ENCODE assay signal across 12 cellular contexts in genomic region chr15:77060560-77060959, GRCh38. TPM values are rescaled to one million over a fixed set of nuclear protein-coding genes. Genes with fewer than 3 reads are reported as not detected.
DNase-seq lines count a peak whose midpoint lies in the region; ATAC-seq, FAIRE-seq and TF ChIP-seq lines count a peak whose summit lies in the region.
"Had no signal": no experiment of that assay in that cellular context is flagged by ENCODE, and none has a peak within 500 bp of the region (broad histone marks: within the 10 kb centered on the region; RNA-seq: fewer than 3 reads in every experiment).

No MANE protein-coding gene starts in this region.

- H2AFZ ChIP-seq in GM12878 (ENCODE audit: control insufficient read depth, low read depth, low read length) = no peak overlapping the region

- no peaks in the 10 kb centered on the region for H3K9me3 Mint-ChIP-seq in HFFc6

- FAIRE-seq in GM12878 (lab: Jason Lieb, UNC) (no peak), frontal cortex (lab: Jason Lieb, UNC) (no peak)

- H3K4me3 ChIP-seq in GM12878 = peak overlapping the region; percentile 50
- H3K4me3 ChIP-seq in ovary = no peak overlapping the region
- H3K4me3 ChIP-seq: Peyer's patch had no signal

- CTCF ChIA-PET in GM12878 (lab: Yijun Ruan, JAX) = interaction anchor here (0.8 to 3.6 kb wide), 7 partner anchors 8 to 483 kb away, joined by 3 to 13 read pairs (median 7); no protein-coding TSS in a partner anchor

- H3K9me3 ChIP-seq in GM12878 (replicated peaks; ENCODE audit: control insufficient read depth, insufficient read depth, low read length) (no peaks in the 10 kb centered on the region), ovary (no peaks in the 10 kb centered on the region)
- H3K9me3 ChIP-seq: neutrophil, Peyer's patch had no signal

- no peak overlapping the region for H3K9ac ChIP-seq in GM12878 (ENCODE audit: control insufficient read depth, insufficient read depth, low read length)

- no peak for TF ChIP-seq POLR2A in GM12878 (IDR thresholded peaks at IDR 0.05; ENCODE audit: low read depth, low read length)
- no peak for TF ChIP-seq POLR2A in ovary (IDR thresholded peaks at IDR 0.05)

- H3K27me3 Mint-ChIP-seq in HFFc6 (ENCODE audit: insufficient read depth) = no peaks in the 10 kb centered on the region

- ATAC-seq in GM12878 (no peak), left ventricle myocardium superior (peak; percentile 90), GM19351 (IDR thresholded peaks at IDR 0.05; ENCODE audit: unreplicated experiment) (no peak)

- no peaks in the 10 kb centered on the region for H3K27me3 ChIP-seq in GM12878 (replicated peaks in 1 of 2; ENCODE audit: control insufficient read depth in 2 of 2, insufficient read depth in 2 of 2, low read length in 1 of 2)
- no peaks in the 10 kb centered on the region for H3K27me3 ChIP-seq in ovary
- H3K27me3 ChIP-seq: neutrophil, Peyer's patch had no signal

- TF ChIP-seq CTCF in HFFc6 (IDR thresholded peaks at IDR 0.05) = no peak
- no peak for TF ChIP-seq CTCF in GM12878 (IDR thresholded peaks at IDR 0.05 in 2 of 3, conservative IDR thresholded peaks at IDR 0.05 in 1 of 3; ENCODE audit: control insufficient read depth in 2 of 3, extremely low read depth in 1 of 3, insufficient read depth in 1 of 3, low read depth in 3 of 3, low read length in 3 of 3)
- TF ChIP-seq CTCF in ovary (IDR thresholded peaks at IDR 0.05) = no peak

- in situ Hi-C loops in GM12878 (cut with MboI) = no loop called here

- BruUV-seq in GM12878 (replicated peaks; lab: Mats Ljungman, UMichigan) = no TSS peak

- SMC1A ChIA-PET in GM12878 (lab: Charles Lee; ENCODE audit: uncharacterized antibody, unreplicated experiment) = interaction anchor here (0.8 to 2.8 kb wide), 7 partner anchors 10 to 87 kb away, joined by 3 to 22 read pairs (median 4); no protein-coding TSS in a partner anchor

- intact Hi-C loops in GM12878 (cut with micrococcal nuclease; ENCODE audit: unreplicated experiment) (no loop called here), left ventricle myocardium superior (cut with micrococcal nuclease) (no loop called here), ovary (cut with DNase I) (no loop called here), posterior vena cava (cut with DNase I) (no loop called here)

- peaks cover 28% of the 10 kb centered on the region for H3K79me2 ChIP-seq in GM12878 (ENCODE audit: control insufficient read depth, insufficient read depth, low read length)

- RAD21 ChIA-PET in GM12878 (lab: Charles Lee; ENCODE audit: unreplicated experiment) = interaction anchor here (0.9 to 1.8 kb wide), 5 partner anchors 27 to 482 kb away, joined by 3 to 5 read pairs (median 4); no protein-coding TSS in a partner anchor

- H4K20me1 ChIP-seq in GM12878 (ENCODE audit: control insufficient read depth, insufficient read depth) = no peaks in the 10 kb centered on the region

- H3K36me3 ChIP-seq in GM12878 (ENCODE audit: control insufficient read depth in 2 of 2, insufficient read depth in 2 of 2, low read length in 1 of 2) (no peaks in the 10 kb centered on the region), ovary (no peaks in the 10 kb centered on the region)
- H3K36me3 ChIP-seq: neutrophil, Peyer's patch had no signal

- no peak overlapping the region for H3K4me3 Mint-ChIP-seq in HFFc6

- H3K27ac ChIP-seq in GM12878 (ENCODE audit: control insufficient read depth, insufficient read depth) = peak overlapping the region; percentile 55
- no peak overlapping the region for H3K27ac ChIP-seq in ovary
- H3K27ac ChIP-seq: neutrophil had no signal

- peak; percentile 25 for DNase-seq in HFFc6
- DNase-seq in GM12878 (ENCODE audit: low read depth, low spot score) = no peak
- no peak for DNase-seq in left ventricle myocardium superior
- DNase-seq in stromal cell of bone marrow (ENCODE audit: low read depth) = peak; percentile 57
- no peak for DNase-seq in ovary
- DNase-seq in frontal cortex (ENCODE audit: low spot score in 2 of 2) = no peak
- DNase-seq in posterior vena cava (ENCODE audit: low spot score) = no peak
- DNase-seq: activated effector memory CD4-positive, alpha-beta T cell treated with anti-CD3 and anti-CD28 coated beads, Interleukin-2, amount 50 U/mL, for 16 hours; islet precursor cell; Peyer's patch had no signal

- H3K27ac Mint-ChIP-seq in HFFc6 = peak overlapping the region; percentile 57

- no peak for TF ChIP-seq RAD21 in GM12878 (IDR thresholded peaks at IDR 0.05; ENCODE audit: insufficient read depth, low read depth, low read length)

- H3K4me1 Mint-ChIP-seq in HFFc6 (ENCODE audit: low read depth) = peaks cover 82% of the 10 kb centered on the region

- TF ChIP-seq EP300 in GM12878 (IDR thresholded peaks at IDR 0.05; ENCODE audit: borderline replicate concordance in 1 of 2, control insufficient read depth in 1 of 2, low read depth in 2 of 2, low read length in 2 of 2) = no peak
- TF ChIP-seq EP300 in ovary (IDR thresholded peaks at IDR 0.05) = no peak

- POLR2A ChIA-PET in GM12878 (lab: Charles Lee) = no interaction called here

- H3K4me2 ChIP-seq in GM12878 (ENCODE audit: control insufficient read depth, insufficient read depth) = peak overlapping the region; percentile 83

- H3K36me3 Mint-ChIP-seq in HFFc6 (ENCODE audit: low read depth) = no peaks in the 10 kb centered on the region

- H3K4me1 ChIP-seq in GM12878 (ENCODE audit: control insufficient read depth, insufficient read depth, low read length) = peaks cover 12% of the 10 kb centered on the region
- peaks cover 9% of the 10 kb centered on the region for H3K4me1 ChIP-seq in ovary (ENCODE audit: insufficient read depth)

TF ChIP-seq in GM12878, 131 proteins besides CTCF, POLR2A, EP300 and RAD21:
- TF ChIP-seq ZZZ3 (IDR thresholded peaks at IDR 0.05; ENCODE audit: control insufficient read depth, insufficient read length, low read depth) (no peak), HDAC6 (IDR thresholded peaks at IDR 0.05; ENCODE audit: unreplicated experiment) (no peak), E2F4 (IDR thresholded peaks at IDR 0.05; ENCODE audit: low read depth, low read length) (no peak)

RNA-seq across cellular contexts. Expression of gene TSPAN3, which starts 10.3 kb away (rescaled TPM):
- total RNA-seq in HFFc6 (2021; fragmentation: NEBNext Ultra II Directional; extraction: Animal tissue kit (Norgen Biotek cat#: 25700)) = 100 to 1,000 TPM; 153 to 222 (median 183) TPM
- 32.5 and 33.4 TPM in 2 replicates for total RNA-seq in GM12878 (2013; cell fraction: nucleolus; rRNA removed)
- total RNA-seq in GM12878 (2014; rRNA removed) (59.0 and 63.0 TPM in 2 replicates), GM12878 (2014; rRNA removed; fragmentation: Illumina TruSeq; extraction: Trizol) (52.8 and 55.4 TPM in 2 replicates), GM12878 (2021) (51.2 and 52.6 TPM in 2 replicates), left ventricle myocardium superior (97.1 TPM), ovary (100 to 1,000 TPM; 140 to 266 (median 174) TPM), frontal cortex (229 TPM), posterior vena cava (100 to 1,000 TPM; 111 to 128 TPM)
- 42.9 TPM for polyA plus RNA-seq in GM12878 (2011; ENCODE audit: low read depth)
- polyA plus RNA-seq in GM12878 (2011; rRNA removed) (45.2 and 48.8 TPM in 2 replicates), GM12878 (2014; fragmentation: Illumina TruSeq; extraction: Trizol) (60.4 and 78.2 TPM in 2 replicates), GM12878 (2014; fragmentation: Nextera tagmentation; extraction: Ambion mirVana) (10 to 100 TPM; 18.9 to 31.7 TPM), GM12878 (2014; rRNA removed) (59.4 and 64.0 TPM in 2 replicates), GM12878 (2016; fragmentation: Nextera tagmentation; extraction: Ambion mirVana) (100 to 1,000 TPM; 103 to 114 TPM), ovary (100 to 1,000 TPM; 196 to 244 TPM)
- polyA plus RNA-seq in GM12878 (2011; cell fraction: cytosol; rRNA removed) = 44.9 and 46.4 TPM in 2 replicates
- 26.2 and 30.1 TPM in 2 replicates for polyA plus RNA-seq in GM12878 (2011; cell fraction: nucleus; rRNA removed)
- polyA plus RNA-seq in GM12878 (2012) = 50.0 and 53.4 TPM in 2 replicates
- polyA minus RNA-seq in GM12878 (2011; rRNA and poly(A)+ RNA removed) = 47.9 and 57.2 TPM in 2 replicates
- polyA minus RNA-seq in GM12878 (2011; cell fraction: cytosol; rRNA and poly(A)+ RNA removed) = 13.8 and 18.6 TPM in 2 replicates
- 6.3 and 13.0 TPM in 2 replicates for polyA minus RNA-seq in GM12878 (2011; cell fraction: nucleus; rRNA and poly(A)+ RNA removed)

Comparison
In these comparisons a context has a peak if more than half of its experiments do, and no peak if none do; other contexts are left out.
1. DNase-seq: peak in HFFc6 (single experiment) and stromal cell of bone marrow (single experiment); none in GM12878 (single experiment), left ventricle myocardium superior (single experiment), ovary (0 of 5), frontal cortex (0 of 2) and posterior vena cava (single experiment).